In genomic region chr14:56694609-56695008, GRCh38 we compare ENCODE assay signal across 27 cellular contexts.
"Had no signal": no experiment of that assay in that cellular context is flagged by ENCODE, and none has a peak within 500 bp of the region (broad histone marks: within the 10 kb centered on the region; RNA-seq: fewer than 3 reads in every experiment).

No MANE protein-coding gene starts in this region.

- H3K4me3 ChIP-seq: esophagus squamous epithelium, heart right ventricle, lung, mucosa of descending colon, prostate gland, skin epidermis, thoracic aorta, tibial nerve, upper lobe of right lung, vagina had no signal

- H3K9me3 ChIP-seq: esophagus squamous epithelium, heart right ventricle, mucosa of descending colon, prostate gland, thoracic aorta, tibial nerve, upper lobe of right lung, vagina had no signal

- H3K27ac ChIP-seq: esophagus squamous epithelium, heart right ventricle, prostate gland, skin epidermis, thoracic aorta, tibial nerve, upper lobe of right lung, vagina had no signal

- DNase-seq: cortex of kidney; effector memory CD8-positive, alpha-beta T cell; erythroblast; esophagus squamous epithelium; foreskin melanocyte; glutamatergic neuron; heart right ventricle; hypothalamus; immature natural killer cell; islet precursor cell; kidney glomerular epithelial cell; left colon; left ventricle myocardium superior; mucosa of descending colon; naive B cell; right cardiac atrium; stimulated activated CD4-positive, alpha-beta T cell treated with anti-CD3 and anti-CD28 coated beads, Interleukin-15, amount 100 ng/mL, for 24 hours; stimulated activated CD4-positive, alpha-beta T cell treated with anti-CD3 and anti-CD28 coated beads, Interleukin-2, amount 100 ng/mL, for 48 hours; stimulated activated naive B cell treated with anti-CD40 and anti-IgM and Interleukin-4, amounts not matched to agents 10 μg/mL and 1 μg/mL and 100 μg/mL, for 72 hours; upper lobe of right lung had no signal

- H3K4me1 ChIP-seq: esophagus squamous epithelium, heart right ventricle, prostate gland, tibial nerve, upper lobe of right lung, vagina had no signal

- H3K36me3 ChIP-seq: esophagus squamous epithelium, heart right ventricle, prostate gland, thoracic aorta, tibial nerve, upper lobe of right lung, vagina had no signal

- H3K27me3 ChIP-seq: esophagus squamous epithelium, tibial nerve, upper lobe of right lung, vagina had no signal

- ATAC-seq: effector memory CD8-positive, alpha-beta T cell; heart right ventricle; left colon; left ventricle myocardium superior; mucosa of descending colon; natural killer cell treated with Interleukin-12 subunit alpha and Interleukin-12 subunit beta and Interleukin-15 and Interleukin-18, amount 100 ng/mL, for 72 hours; right cardiac atrium; stimulated activated naive B cell treated with anti-CD40 and anti-IgM and Interleukin-4, amounts not matched to agents 10 μg/mL and 1 μg/mL and 100 μg/mL, for 72 hours; upper lobe of right lung had no signal
